1 cellular context compared by ENCODE assay signal in genomic region chr11:20363500-20364411, GRCh38.
A peak's percentile ranks its signal among the peaks of the same experiment; 100 is the strongest.
TF ChIP-seq lines count a peak whose summit lies in the region.

TSS of gene HTATIP2 (plus strand) at chr11:20363714. CDS start at chr11:20364238, 524 bp downstream.

TF ChIP-seq in HEK293, 187 proteins besides CTCF, POLR2A, EP300 and RAD21 (continued from another document and continues in another):
- TF ChIP-seq ZNF202 (tag by site-specific recombination; IDR thresholded peaks at IDR 0.05; ENCODE audit: borderline replicate concordance) (no peak), HIC1 (tag by site-specific recombination; IDR thresholded peaks at IDR 0.05) (0 out of 2 replicates have a peak, but pooled peaks have one; percentile 52), GLI2 (tag by site-specific recombination; IDR thresholded peaks at IDR 0.05; ENCODE audit: borderline replicate concordance, low read depth) (no peak), ZSCAN30 (tag by site-specific recombination; IDR thresholded peaks at IDR 0.05) (0 out of 2 replicates have a peak, but pooled peaks have one; percentile 40), ZNF214 (tag by site-specific recombination; IDR thresholded peaks at IDR 0.05; ENCODE audit: borderline replicate concordance) (no peak), ZNF610 (tag by site-specific recombination; IDR thresholded peaks at IDR 0.05; ENCODE audit: borderline replicate concordance) (no peak), YY1 (tag by site-specific recombination; IDR thresholded peaks at IDR 0.05) (no peak), ZNF155 (tag by site-specific recombination; IDR thresholded peaks at IDR 0.05) (no peak), ZNF121 (tag by site-specific recombination; IDR thresholded peaks at IDR 0.05) (no peak), PRDM1 (tag by site-specific recombination; IDR thresholded peaks at IDR 0.05) (no peak), ZNF621 (tag by site-specific recombination; IDR thresholded peaks at IDR 0.05) (no peak), ZNF221 (tag by site-specific recombination; IDR thresholded peaks at IDR 0.05; ENCODE audit: borderline replicate concordance) (no peak), ZNF175 (tag by site-specific recombination; IDR thresholded peaks at IDR 0.05) (no peak), ZNF335 (tag by site-specific recombination; conservative IDR thresholded peaks at IDR 0.05) (peak; percentile 89), KLF1 (tag by site-specific recombination; IDR thresholded peaks at IDR 0.05) (0 out of 2 replicates have a peak, but pooled peaks have one; percentile 42), ZNF843 (tag by site-specific recombination; IDR thresholded peaks at IDR 0.05) (no peak), KLF10 (tag by site-specific recombination; IDR thresholded peaks at IDR 0.05) (0 out of 2 replicates have a peak, but pooled peaks have one; percentile 41), ZNF184 (tag by site-specific recombination; IDR thresholded peaks at IDR 0.05) (no peak), ZNF473 (tag by site-specific recombination; IDR thresholded peaks at IDR 0.05) (no peak), PRDM2 (tag by site-specific recombination; IDR thresholded peaks at IDR 0.05; ENCODE audit: borderline replicate concordance) (no peak), ZNF514 (tag by site-specific recombination; IDR thresholded peaks at IDR 0.05) (no peak), ZNF837 (tag by site-specific recombination; IDR thresholded peaks at IDR 0.05) (no peak)
- TF ChIP-seq, protein P1, sequence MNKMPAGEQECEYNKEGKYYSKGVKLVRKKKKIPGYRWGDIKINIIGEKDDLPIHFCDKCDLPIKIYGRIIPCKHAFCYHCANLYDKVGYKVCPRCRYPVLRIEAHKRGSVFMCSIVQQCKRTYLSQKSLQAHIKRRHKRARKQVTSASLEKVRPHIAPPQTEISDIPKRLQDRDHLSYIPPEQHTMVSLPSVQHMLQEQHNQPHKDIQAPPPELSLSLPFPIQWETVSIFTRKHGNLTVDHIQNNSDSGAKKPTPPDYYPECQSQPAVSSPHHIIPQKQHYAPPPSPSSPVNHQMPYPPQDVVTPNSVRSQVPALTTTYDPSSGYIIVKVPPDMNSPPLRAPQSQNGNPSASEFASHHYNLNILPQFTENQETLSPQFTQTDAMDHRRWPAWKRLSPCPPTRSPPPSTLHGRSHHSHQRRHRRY (tag by site-specific recombination; IDR thresholded peaks at IDR 0.05): no peak
- TF ChIP-seq, protein P2, sequence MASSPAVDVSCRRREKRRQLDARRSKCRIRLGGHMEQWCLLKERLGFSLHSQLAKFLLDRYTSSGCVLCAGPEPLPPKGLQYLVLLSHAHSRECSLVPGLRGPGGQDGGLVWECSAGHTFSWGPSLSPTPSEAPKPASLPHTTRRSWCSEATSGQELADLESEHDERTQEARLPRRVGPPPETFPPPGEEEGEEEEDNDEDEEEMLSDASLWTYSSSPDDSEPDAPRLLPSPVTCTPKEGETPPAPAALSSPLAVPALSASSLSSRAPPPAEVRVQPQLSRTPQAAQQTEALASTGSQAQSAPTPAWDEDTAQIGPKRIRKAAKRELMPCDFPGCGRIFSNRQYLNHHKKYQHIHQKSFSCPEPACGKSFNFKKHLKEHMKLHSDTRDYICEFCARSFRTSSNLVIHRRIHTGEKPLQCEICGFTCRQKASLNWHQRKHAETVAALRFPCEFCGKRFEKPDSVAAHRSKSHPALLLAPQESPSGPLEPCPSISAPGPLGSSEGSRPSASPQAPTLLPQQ (tag by site-specific recombination; IDR thresholded peaks at IDR 0.05): no peak; the same call in 1 of the 2 replicates
- TF ChIP-seq, protein P3, sequence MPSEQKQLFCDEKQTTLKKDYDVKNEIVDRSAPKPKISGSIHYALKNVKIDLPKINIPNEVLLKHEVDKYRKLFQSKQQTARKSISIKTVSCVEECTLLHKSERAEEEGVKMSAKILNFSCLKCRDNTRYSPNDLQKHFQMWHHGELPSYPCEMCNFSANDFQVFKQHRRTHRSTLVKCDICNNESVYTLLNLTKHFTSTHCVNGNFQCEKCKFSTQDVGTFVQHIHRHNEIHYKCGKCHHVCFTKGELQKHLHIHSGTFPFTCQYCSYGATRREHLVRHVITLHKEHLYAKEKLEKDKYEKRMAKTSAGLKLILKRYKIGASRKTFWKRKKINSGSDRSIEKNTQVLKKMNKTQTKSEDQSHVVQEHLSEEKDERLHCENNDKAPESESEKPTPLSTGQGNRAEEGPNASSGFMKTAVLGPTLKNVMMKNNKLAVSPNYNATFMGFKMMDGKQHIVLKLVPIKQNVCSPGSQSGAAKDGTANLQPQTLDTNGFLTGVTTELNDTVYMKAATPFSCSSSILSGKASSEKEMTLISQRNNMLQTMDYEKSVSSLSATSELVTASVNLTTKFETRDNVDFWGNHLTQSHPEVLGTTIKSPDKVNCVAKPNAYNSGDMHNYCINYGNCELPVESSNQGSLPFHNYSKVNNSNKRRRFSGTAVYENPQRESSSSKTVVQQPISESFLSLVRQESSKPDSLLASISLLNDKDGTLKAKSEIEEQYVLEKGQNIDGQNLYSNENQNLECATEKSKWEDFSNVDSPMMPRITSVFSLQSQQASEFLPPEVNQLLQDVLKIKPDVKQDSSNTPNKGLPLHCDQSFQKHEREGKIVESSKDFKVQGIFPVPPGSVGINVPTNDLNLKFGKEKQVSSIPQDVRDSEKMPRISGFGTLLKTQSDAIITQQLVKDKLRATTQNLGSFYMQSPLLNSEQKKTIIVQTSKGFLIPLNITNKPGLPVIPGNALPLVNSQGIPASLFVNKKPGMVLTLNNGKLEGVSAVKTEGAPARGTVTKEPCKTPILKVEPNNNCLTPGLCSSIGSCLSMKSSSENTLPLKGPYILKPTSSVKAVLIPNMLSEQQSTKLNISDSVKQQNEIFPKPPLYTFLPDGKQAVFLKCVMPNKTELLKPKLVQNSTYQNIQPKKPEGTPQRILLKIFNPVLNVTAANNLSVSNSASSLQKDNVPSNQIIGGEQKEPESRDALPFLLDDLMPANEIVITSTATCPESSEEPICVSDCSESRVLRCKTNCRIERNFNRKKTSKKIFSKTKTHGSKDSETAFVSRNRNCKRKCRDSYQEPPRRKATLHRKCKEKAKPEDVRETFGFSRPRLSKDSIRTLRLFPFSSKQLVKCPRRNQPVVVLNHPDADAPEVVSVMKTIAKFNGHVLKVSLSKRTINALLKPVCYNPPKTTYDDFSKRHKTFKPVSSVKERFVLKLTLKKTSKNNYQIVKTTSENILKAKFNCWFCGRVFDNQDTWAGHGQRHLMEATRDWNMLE (tag by site-specific recombination; conservative IDR thresholded peaks at IDR 0.05; ENCODE audit: low read depth): no peak
- TF ChIP-seq, protein P4, sequence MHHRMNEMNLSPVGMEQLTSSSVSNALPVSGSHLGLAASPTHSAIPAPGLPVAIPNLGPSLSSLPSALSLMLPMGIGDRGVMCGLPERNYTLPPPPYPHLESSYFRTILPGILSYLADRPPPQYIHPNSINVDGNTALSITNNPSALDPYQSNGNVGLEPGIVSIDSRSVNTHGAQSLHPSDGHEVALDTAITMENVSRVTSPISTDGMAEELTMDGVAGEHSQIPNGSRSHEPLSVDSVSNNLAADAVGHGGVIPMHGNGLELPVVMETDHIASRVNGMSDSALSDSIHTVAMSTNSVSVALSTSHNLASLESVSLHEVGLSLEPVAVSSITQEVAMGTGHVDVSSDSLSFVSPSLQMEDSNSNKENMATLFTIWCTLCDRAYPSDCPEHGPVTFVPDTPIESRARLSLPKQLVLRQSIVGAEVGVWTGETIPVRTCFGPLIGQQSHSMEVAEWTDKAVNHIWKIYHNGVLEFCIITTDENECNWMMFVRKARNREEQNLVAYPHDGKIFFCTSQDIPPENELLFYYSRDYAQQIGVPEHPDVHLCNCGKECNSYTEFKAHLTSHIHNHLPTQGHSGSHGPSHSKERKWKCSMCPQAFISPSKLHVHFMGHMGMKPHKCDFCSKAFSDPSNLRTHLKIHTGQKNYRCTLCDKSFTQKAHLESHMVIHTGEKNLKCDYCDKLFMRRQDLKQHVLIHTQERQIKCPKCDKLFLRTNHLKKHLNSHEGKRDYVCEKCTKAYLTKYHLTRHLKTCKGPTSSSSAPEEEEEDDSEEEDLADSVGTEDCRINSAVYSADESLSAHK (tag by site-specific recombination; IDR thresholded peaks at IDR 0.05): no peak
- TF ChIP-seq, protein P5, sequence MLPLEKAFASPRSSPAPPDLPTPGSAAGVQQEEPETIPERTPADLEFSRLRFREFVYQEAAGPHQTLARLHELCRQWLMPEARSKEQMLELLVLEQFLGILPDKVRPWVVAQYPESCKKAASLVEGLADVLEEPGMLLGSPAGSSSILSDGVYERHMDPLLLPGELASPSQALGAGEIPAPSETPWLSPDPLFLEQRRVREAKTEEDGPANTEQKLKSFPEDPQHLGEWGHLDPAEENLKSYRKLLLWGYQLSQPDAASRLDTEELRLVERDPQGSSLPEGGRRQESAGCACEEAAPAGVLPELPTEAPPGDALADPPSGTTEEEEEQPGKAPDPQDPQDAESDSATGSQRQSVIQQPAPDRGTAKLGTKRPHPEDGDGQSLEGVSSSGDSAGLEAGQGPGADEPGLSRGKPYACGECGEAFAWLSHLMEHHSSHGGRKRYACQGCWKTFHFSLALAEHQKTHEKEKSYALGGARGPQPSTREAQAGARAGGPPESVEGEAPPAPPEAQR (tag by site-specific recombination; IDR thresholded peaks at IDR 0.05): no peak
- TF ChIP-seq, protein P6, sequence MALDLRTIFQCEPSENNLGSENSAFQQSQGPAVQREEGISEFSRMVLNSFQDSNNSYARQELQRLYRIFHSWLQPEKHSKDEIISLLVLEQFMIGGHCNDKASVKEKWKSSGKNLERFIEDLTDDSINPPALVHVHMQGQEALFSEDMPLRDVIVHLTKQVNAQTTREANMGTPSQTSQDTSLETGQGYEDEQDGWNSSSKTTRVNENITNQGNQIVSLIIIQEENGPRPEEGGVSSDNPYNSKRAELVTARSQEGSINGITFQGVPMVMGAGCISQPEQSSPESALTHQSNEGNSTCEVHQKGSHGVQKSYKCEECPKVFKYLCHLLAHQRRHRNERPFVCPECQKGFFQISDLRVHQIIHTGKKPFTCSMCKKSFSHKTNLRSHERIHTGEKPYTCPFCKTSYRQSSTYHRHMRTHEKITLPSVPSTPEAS (tag by site-specific recombination; IDR thresholded peaks at IDR 0.05): no peak; the same call in 1 of the 2 replicates
- TF ChIP-seq, protein P7, sequence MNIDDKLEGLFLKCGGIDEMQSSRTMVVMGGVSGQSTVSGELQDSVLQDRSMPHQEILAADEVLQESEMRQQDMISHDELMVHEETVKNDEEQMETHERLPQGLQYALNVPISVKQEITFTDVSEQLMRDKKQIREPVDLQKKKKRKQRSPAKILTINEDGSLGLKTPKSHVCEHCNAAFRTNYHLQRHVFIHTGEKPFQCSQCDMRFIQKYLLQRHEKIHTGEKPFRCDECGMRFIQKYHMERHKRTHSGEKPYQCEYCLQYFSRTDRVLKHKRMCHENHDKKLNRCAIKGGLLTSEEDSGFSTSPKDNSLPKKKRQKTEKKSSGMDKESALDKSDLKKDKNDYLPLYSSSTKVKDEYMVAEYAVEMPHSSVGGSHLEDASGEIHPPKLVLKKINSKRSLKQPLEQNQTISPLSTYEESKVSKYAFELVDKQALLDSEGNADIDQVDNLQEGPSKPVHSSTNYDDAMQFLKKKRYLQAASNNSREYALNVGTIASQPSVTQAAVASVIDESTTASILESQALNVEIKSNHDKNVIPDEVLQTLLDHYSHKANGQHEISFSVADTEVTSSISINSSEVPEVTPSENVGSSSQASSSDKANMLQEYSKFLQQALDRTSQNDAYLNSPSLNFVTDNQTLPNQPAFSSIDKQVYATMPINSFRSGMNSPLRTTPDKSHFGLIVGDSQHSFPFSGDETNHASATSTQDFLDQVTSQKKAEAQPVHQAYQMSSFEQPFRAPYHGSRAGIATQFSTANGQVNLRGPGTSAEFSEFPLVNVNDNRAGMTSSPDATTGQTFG (tag by site-specific recombination; IDR thresholded peaks at IDR 0.05; ENCODE audit: borderline replicate concordance): no peak
